ENCODE assay signal across 19 cellular contexts in the genomic region with DNA sequence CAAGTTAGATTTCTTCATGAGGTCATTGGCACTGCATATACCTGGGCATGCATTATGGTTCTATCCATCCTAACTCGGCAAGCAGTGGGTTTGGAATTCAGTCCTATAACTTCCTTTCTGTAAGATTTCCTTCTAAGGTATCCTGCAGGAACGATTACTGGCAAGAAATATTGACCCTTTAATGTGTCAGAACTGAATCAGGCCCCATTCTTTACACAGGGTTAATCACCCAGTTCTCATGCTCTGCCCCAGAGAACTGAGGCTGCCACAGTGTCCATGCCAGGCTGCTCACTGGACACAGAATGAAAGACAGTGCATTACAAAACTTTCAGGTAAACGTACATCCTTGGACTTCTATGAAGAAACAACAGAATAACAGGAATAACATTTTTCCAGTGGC.
DNase-seq lines count a peak whose midpoint lies in the region; ATAC-seq, FAIRE-seq and TF ChIP-seq lines count a peak whose summit lies in the region.
"Had no signal": no experiment of that assay in that cellular context is flagged by ENCODE, and none has a peak within 500 bp of the region (broad histone marks: within the 10 kb centered on the region; RNA-seq: fewer than 3 reads in every experiment).

No MANE protein-coding gene starts in this region.

- H3K14ac ChIP-seq in mesenchymal stem cell (ENCODE audit: low read length in 2 of 2), result no peak overlapping the region

- H3K79me2 ChIP-seq in neural progenitor cell (ENCODE audit: low read depth), result no peaks in the 10 kb centered on the region

- H3K4me1 ChIP-seq in Panc1 (ENCODE audit: control insufficient read depth, insufficient read depth, low read length) (peaks cover 7% of the 10 kb centered on the region; the same call in 1 of the 2 replicates), mesenchymal stem cell (ENCODE audit: control insufficient read depth, insufficient read depth, low read depth, low read length) (no peaks in the 10 kb centered on the region), neural progenitor cell (no peaks in the 10 kb centered on the region)

- no peak overlapping the region for H2BK5ac ChIP-seq in mesenchymal stem cell (ENCODE audit: low read depth, low read length, poor library complexity, severe bottlenecking)

- no TSS peak for BruUV-seq in Panc1 (replicated peaks; lab: Mats Ljungman, UMichigan)

- H3K36me3 ChIP-seq in Panc1 (ENCODE audit: control insufficient read depth, insufficient read depth, low read length) (no peaks in the 10 kb centered on the region), bronchial epithelial cell (ENCODE audit: control insufficient read depth, insufficient read depth, low read length) (no peaks in the 10 kb centered on the region), mesenchymal stem cell (ENCODE audit: control insufficient read depth in 1 of 2, insufficient read depth in 2 of 2, low read depth in 1 of 2, low read length in 2 of 2) (no peaks in the 10 kb centered on the region), neural progenitor cell (no peaks in the 10 kb centered on the region)

- no peaks in the 10 kb centered on the region for H3F3A ChIP-seq in neural progenitor cell (ENCODE audit: low read depth)

- no peaks in the 10 kb centered on the region for H3K36me3 Mint-ChIP-seq in neural progenitor cell

- peak overlapping the region; percentile 55 for H4K8ac ChIP-seq in mesenchymal stem cell (ENCODE audit: low read length)

- peaks cover 5% of the 10 kb centered on the region for H3K4me1 Mint-ChIP-seq in neural progenitor cell
- H3K4me1 Mint-ChIP-seq: B cell had no signal

- no peak overlapping the region for H3K4me2 ChIP-seq in mesenchymal stem cell (ENCODE audit: low read length, poor library complexity, severe bottlenecking)
- no peak overlapping the region for H3K4me2 ChIP-seq in neural progenitor cell

- H3K9ac ChIP-seq in mesenchymal stem cell (ENCODE audit: low read length) (peak overlapping the region; percentile 73), neural progenitor cell (no peak overlapping the region)

- CTCF ChIA-PET in Panc1 (lab: Charles Lee), result no interaction called here

- in situ Hi-C loops in Panc1 (cut with HindIII; ENCODE audit: low pct_unique_long_range_greater_than_20kb, low sequenced_read_pairs), result no loop called here

- H3K79me1 ChIP-seq in mesenchymal stem cell (replicated peaks; ENCODE audit: low read length, poor library complexity, severe bottlenecking), result no peaks in the 10 kb centered on the region

- WGBS in mesenchymal stem cell, result 75% methylated on average over 2 of the region's 3 CpGs

- H3K27me3 ChIP-seq in Panc1 (ENCODE audit: control insufficient read depth, insufficient read depth, low read length) (no peaks in the 10 kb centered on the region), bronchial epithelial cell (ENCODE audit: control insufficient read depth, insufficient read depth, low read length) (no peaks in the 10 kb centered on the region), mesenchymal stem cell (ENCODE audit: control insufficient read depth in 1 of 2, insufficient read depth in 1 of 2, low read length in 2 of 2) (no peaks in the 10 kb centered on the region), neural progenitor cell (no peaks in the 10 kb centered on the region)

- peak overlapping the region; percentile 59 for H4K91ac ChIP-seq in mesenchymal stem cell (ENCODE audit: low read length)

- no peak overlapping the region for H3K23ac ChIP-seq in mesenchymal stem cell (ENCODE audit: low read length in 2 of 2)

- H2BK15ac ChIP-seq in mesenchymal stem cell (ENCODE audit: low read depth, poor library complexity, severe bottlenecking), result peak overlapping the region; percentile 40

- H3K27me3 Mint-ChIP-seq in neural progenitor cell (ENCODE audit: insufficient read depth, low read depth), result peaks cover 2% of the 10 kb centered on the region
- H3K27me3 Mint-ChIP-seq: CD4-positive, alpha-beta T cell had no signal

- H3K9me3 Mint-ChIP-seq in neural progenitor cell, result no peaks in the 10 kb centered on the region
- H3K9me3 Mint-ChIP-seq: CD4-positive, alpha-beta T cell had no signal

- no peaks in the 10 kb centered on the region for H4K20me1 ChIP-seq in neural progenitor cell (ENCODE audit: low read depth)

- DNase-seq in HT1080 (ENCODE audit: low read depth) (peak; percentile 35), Panc1 (ENCODE audit: low read depth, low spot score) (peak; percentile 76), bronchial epithelial cell (ENCODE audit: low read depth) (peak; percentile 87), mesenchymal stem cell (no peak), neural progenitor cell (ENCODE audit: low spot score) (no peak), NCI-H1092 (lab: John Stamatoyannopoulos, UW) (no peak)
- DNase-seq: C1 segment of cervical spinal cord; Calu3; CD4-positive, alpha-beta T cell; DMS 273 treated with DMSO at 0.1 percent for 48 hours; DMS79; KBM-7 had no signal

- H3K27ac Mint-ChIP-seq in neural progenitor cell, result no peak overlapping the region
- H3K27ac Mint-ChIP-seq: B cell; CD4-positive, alpha-beta T cell had no signal

- H3K4ac ChIP-seq in mesenchymal stem cell (ENCODE audit: low read depth in 1 of 2, low read length in 2 of 2), result no peak overlapping the region

- H2BK120ac ChIP-seq in mesenchymal stem cell (ENCODE audit: low read depth, low read length), result no peak overlapping the region

- H2AFZ ChIP-seq in mesenchymal stem cell (ENCODE audit: low read depth, low read length) (no peak overlapping the region), neural progenitor cell (replicated peaks) (no peak overlapping the region)

- no peak overlapping the region for H3K4me3 Mint-ChIP-seq in neural progenitor cell
- H3K4me3 Mint-ChIP-seq: B cell; CD4-positive, alpha-beta T cell had no signal

- POLR2A ChIA-PET in Panc1 (lab: Charles Lee), result no interaction called here

- H3K4me3 ChIP-seq in Panc1 (ENCODE audit: low read depth in 2 of 2, low read length in 2 of 2), result no peak overlapping the region
- no peak overlapping the region for H3K4me3 ChIP-seq in bronchial epithelial cell (ENCODE audit: low read depth, low read length)
- H3K4me3 ChIP-seq in mesenchymal stem cell (ENCODE audit: insufficient read depth in 1 of 2, low read depth in 1 of 2, low read length in 2 of 2), result no peak overlapping the region
- H3K4me3 ChIP-seq in neural progenitor cell, result no peak overlapping the region

- peak overlapping the region in 1 of 2 experiments; percentile 99 for H2BK12ac ChIP-seq in mesenchymal stem cell (ENCODE audit: low read length in 2 of 2)

- H3K27ac ChIP-seq in Panc1 (ENCODE audit: low read length) (no peak overlapping the region; the same call in 1 of the 2 replicates), mesenchymal stem cell (ENCODE audit: low read length, poor library complexity, severe bottlenecking) (no peak overlapping the region), neural progenitor cell (no peak overlapping the region)

- H3K18ac ChIP-seq in mesenchymal stem cell (ENCODE audit: low read depth in 1 of 2, low read length in 2 of 2), result peak overlapping the region; percentile 28 to 86

- intact Hi-C loops in Panc1 (cut with micrococcal nuclease; ENCODE audit: unreplicated experiment), result no loop called here

- H3K9me3 ChIP-seq in Panc1 (ENCODE audit: control insufficient read depth, insufficient read depth, low read depth, low read length) (no peaks in the 10 kb centered on the region), mesenchymal stem cell (ENCODE audit: control insufficient read depth, low read length) (no peaks in the 10 kb centered on the region), neural progenitor cell (ENCODE audit: low read depth) (no peaks in the 10 kb centered on the region)

- TF ChIP-seq CTCF in Panc1 (IDR thresholded peaks at IDR 0.05), result no peak
- no peak for TF ChIP-seq CTCF in bronchial epithelial cell (IDR thresholded peaks at IDR 0.05; ENCODE audit: insufficient read depth, low read length, severe bottlenecking)
- no peak for TF ChIP-seq CTCF in neural progenitor cell (IDR thresholded peaks at IDR 0.05)

- ATAC-seq in Panc1 (no peak), HG03565 (IDR thresholded peaks at IDR 0.05; ENCODE audit: unreplicated experiment) (no peak), GM19324 (IDR thresholded peaks at IDR 0.05; ENCODE audit: low FRiP score, unreplicated experiment) (no peak)
- ATAC-seq: HCT116 had no signal

- no peak overlapping the region for H2AK5ac ChIP-seq in mesenchymal stem cell (ENCODE audit: low read length, severe bottlenecking)

- FAIRE-seq in bronchial epithelial cell (lab: Jason Lieb, UNC), result no peak
- FAIRE-seq: A204.1, G401.6, GM12891 had no signal

Comparison
In these comparisons a context has a peak if more than half of its experiments do, and no peak if none do; other contexts are left out.
1. DNase-seq: peak in HT1080 (single experiment), Panc1 (single experiment) and bronchial epithelial cell (single experiment); none in mesenchymal stem cell (single experiment), neural progenitor cell (single experiment) and NCI-H1092 (single experiment).